Comparison of ENCODE assay signal across 3 cellular contexts in the genomic region with DNA sequence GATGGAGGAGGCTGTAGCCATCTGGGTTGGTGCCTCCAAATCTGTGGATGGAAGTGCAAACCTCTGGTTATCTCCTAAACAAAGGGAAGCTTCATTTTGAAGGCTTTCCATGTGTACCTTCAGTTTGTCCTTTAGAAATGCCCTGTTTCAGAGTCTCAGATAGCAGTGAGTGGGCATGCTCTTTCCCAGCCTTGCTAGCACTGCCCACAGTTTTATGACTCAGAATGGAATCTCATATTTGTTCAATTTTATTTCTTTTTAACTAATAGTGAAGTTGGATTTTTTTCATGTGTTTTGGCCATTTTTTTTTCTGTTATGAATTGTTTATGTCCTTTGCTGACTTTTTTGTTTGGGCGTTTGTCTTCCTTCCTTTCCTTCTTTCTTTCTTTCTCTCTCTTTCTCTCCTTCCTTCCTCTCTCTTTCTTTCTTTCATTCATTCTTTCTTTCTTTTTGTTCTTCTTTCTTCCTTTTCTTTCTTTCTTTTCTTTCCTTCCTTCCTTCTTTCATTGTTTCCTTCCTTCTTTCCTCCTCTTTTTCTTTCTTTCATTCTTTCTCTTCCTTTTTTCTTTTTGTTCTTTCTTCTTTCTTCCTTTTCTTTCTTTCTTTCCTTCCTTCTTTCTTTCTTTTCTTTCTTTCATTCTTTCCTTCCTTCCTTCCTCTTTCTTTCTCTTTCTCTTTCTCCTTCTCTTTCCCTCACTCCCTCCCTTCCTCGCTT.
TF ChIP-seq lines count a peak whose summit lies in the region.

No MANE protein-coding gene starts in this region.

TF ChIP-seq in SK-N-SH treated with all-trans-retinoic acid at 6 μM for 48 hours, 23 proteins besides CTCF, POLR2A, EP300 and RAD21 (continues in another document):
- TF ChIP-seq, protein P1, sequence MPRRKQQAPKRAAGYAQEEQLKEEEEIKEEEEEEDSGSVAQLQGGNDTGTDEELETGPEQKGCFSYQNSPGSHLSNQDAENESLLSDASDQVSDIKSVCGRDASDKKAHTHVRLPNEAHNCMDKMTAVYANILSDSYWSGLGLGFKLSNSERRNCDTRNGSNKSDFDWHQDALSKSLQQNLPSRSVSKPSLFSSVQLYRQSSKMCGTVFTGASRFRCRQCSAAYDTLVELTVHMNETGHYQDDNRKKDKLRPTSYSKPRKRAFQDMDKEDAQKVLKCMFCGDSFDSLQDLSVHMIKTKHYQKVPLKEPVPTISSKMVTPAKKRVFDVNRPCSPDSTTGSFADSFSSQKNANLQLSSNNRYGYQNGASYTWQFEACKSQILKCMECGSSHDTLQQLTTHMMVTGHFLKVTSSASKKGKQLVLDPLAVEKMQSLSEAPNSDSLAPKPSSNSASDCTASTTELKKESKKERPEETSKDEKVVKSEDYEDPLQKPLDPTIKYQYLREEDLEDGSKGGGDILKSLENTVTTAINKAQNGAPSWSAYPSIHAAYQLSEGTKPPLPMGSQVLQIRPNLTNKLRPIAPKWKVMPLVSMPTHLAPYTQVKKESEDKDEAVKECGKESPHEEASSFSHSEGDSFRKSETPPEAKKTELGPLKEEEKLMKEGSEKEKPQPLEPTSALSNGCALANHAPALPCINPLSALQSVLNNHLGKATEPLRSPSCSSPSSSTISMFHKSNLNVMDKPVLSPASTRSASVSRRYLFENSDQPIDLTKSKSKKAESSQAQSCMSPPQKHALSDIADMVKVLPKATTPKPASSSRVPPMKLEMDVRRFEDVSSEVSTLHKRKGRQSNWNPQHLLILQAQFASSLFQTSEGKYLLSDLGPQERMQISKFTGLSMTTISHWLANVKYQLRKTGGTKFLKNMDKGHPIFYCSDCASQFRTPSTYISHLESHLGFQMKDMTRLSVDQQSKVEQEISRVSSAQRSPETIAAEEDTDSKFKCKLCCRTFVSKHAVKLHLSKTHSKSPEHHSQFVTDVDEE (CRISPR knock-in tag; IDR thresholded peaks at IDR 0.05) = no peak
- TF ChIP-seq PPARA (CRISPR knock-in tag; IDR thresholded peaks at IDR 0.05; ENCODE audit: borderline replicate concordance) (no peak), ESRRG (CRISPR knock-in tag; IDR thresholded peaks at IDR 0.05) (no peak), ZNF8 (CRISPR knock-in tag; IDR thresholded peaks at IDR 0.05) (no peak), OSR1 (CRISPR knock-in tag; IDR thresholded peaks at IDR 0.05) (no peak), ISL1 (CRISPR knock-in tag; IDR thresholded peaks at IDR 0.05) (no peak), ZNF565 (CRISPR knock-in tag; conservative IDR thresholded peaks at IDR 0.05; ENCODE audit: low read depth) (no peak), RARB (CRISPR knock-in tag; IDR thresholded peaks at IDR 0.05) (no peak)
- TF ChIP-seq, protein P2, sequence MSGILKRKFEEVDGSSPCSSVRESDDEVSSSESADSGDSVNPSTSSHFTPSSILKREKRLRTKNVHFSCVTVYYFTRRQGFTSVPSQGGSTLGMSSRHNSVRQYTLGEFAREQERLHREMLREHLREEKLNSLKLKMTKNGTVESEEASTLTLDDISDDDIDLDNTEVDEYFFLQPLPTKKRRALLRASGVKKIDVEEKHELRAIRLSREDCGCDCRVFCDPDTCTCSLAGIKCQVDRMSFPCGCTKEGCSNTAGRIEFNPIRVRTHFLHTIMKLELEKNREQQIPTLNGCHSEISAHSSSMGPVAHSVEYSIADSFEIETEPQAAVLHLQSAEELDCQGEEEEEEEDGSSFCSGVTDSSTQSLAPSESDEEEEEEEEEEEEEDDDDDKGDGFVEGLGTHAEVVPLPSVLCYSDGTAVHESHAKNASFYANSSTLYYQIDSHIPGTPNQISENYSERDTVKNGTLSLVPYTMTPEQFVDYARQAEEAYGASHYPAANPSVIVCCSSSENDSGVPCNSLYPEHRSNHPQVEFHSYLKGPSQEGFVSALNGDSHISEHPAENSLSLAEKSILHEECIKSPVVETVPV (CRISPR knock-in tag; IDR thresholded peaks at IDR 0.05) = no peak
- TF ChIP-seq, protein P3, sequence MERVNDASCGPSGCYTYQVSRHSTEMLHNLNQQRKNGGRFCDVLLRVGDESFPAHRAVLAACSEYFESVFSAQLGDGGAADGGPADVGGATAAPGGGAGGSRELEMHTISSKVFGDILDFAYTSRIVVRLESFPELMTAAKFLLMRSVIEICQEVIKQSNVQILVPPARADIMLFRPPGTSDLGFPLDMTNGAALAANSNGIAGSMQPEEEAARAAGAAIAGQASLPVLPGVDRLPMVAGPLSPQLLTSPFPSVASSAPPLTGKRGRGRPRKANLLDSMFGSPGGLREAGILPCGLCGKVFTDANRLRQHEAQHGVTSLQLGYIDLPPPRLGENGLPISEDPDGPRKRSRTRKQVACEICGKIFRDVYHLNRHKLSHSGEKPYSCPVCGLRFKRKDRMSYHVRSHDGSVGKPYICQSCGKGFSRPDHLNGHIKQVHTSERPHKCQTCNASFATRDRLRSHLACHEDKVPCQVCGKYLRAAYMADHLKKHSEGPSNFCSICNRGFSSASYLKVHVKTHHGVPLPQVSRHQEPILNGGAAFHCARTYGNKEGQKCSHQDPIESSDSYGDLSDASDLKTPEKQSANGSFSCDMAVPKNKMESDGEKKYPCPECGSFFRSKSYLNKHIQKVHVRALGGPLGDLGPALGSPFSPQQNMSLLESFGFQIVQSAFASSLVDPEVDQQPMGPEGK (CRISPR knock-in tag; IDR thresholded peaks at IDR 0.05; ENCODE audit: borderline replicate concordance) = no peak

TF ChIP-seq in SK-N-SH, 30 proteins besides CTCF, POLR2A, EP300 and RAD21 (continues in another document):
- TF ChIP-seq ELF1 (IDR thresholded peaks at IDR 0.05) = no peak
- TF ChIP-seq, protein P4, sequence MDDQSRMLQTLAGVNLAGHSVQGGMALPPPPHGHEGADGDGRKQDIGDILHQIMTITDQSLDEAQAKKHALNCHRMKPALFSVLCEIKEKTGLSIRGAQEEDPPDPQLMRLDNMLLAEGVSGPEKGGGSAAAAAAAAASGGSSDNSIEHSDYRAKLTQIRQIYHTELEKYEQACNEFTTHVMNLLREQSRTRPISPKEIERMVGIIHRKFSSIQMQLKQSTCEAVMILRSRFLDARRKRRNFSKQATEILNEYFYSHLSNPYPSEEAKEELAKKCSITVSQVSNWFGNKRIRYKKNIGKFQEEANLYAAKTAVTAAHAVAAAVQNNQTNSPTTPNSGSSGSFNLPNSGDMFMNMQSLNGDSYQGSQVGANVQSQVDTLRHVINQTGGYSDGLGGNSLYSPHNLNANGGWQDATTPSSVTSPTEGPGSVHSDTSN (IDR thresholded peaks at IDR 0.05) = no peak
- TF ChIP-seq, protein P5, sequence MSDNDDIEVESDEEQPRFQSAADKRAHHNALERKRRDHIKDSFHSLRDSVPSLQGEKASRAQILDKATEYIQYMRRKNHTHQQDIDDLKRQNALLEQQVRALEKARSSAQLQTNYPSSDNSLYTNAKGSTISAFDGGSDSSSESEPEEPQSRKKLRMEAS (IDR thresholded peaks at IDR 0.05; ENCODE audit: low read depth) = no peak
- TF ChIP-seq TAF1 (IDR thresholded peaks at IDR 0.05; ENCODE audit: borderline replicate concordance, low read depth, low read length) = no peak
- TF ChIP-seq POLR2AphosphoS5 (IDR thresholded peaks at IDR 0.05; ENCODE audit: low read depth, low read length) = no peak
- TF ChIP-seq TCF12 (IDR thresholded peaks at IDR 0.05) = no peak
- TF ChIP-seq, protein P6, sequence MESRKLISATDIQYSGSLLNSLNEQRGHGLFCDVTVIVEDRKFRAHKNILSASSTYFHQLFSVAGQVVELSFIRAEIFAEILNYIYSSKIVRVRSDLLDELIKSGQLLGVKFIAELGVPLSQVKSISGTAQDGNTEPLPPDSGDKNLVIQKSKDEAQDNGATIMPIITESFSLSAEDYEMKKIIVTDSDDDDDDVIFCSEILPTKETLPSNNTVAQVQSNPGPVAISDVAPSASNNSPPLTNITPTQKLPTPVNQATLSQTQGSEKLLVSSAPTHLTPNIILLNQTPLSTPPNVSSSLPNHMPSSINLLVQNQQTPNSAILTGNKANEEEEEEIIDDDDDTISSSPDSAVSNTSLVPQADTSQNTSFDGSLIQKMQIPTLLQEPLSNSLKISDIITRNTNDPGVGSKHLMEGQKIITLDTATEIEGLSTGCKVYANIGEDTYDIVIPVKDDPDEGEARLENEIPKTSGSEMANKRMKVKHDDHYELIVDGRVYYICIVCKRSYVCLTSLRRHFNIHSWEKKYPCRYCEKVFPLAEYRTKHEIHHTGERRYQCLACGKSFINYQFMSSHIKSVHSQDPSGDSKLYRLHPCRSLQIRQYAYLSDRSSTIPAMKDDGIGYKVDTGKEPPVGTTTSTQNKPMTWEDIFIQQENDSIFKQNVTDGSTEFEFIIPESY (IDR thresholded peaks at IDR 0.05; ENCODE audit: borderline replicate concordance, low read depth) = no peak
- no peak for TF ChIP-seq FOXJ3 (CRISPR knock-in tag; IDR thresholded peaks at IDR 0.05)
- no peak for TF ChIP-seq SMC3 (IDR thresholded peaks at IDR 0.05; ENCODE audit: low read depth, low read length)
- no peak for TF ChIP-seq RFX5 (IDR thresholded peaks at IDR 0.05; ENCODE audit: low read length)
- no peak for TF ChIP-seq RXRA (IDR thresholded peaks at IDR 0.05; ENCODE audit: borderline replicate concordance, low read depth)
- TF ChIP-seq, protein P7, sequence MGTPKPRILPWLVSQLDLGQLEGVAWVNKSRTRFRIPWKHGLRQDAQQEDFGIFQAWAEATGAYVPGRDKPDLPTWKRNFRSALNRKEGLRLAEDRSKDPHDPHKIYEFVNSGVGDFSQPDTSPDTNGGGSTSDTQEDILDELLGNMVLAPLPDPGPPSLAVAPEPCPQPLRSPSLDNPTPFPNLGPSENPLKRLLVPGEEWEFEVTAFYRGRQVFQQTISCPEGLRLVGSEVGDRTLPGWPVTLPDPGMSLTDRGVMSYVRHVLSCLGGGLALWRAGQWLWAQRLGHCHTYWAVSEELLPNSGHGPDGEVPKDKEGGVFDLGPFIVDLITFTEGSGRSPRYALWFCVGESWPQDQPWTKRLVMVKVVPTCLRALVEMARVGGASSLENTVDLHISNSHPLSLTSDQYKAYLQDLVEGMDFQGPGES (IDR thresholded peaks at IDR 0.05; ENCODE audit: low read depth, low read length) = no peak
- TF ChIP-seq RCOR1 (IDR thresholded peaks at IDR 0.05; ENCODE audit: low read length) = no peak
- no peak for TF ChIP-seq FOSL2 (IDR thresholded peaks at IDR 0.05; ENCODE audit: borderline replicate concordance, low read depth)
- no peak for TF ChIP-seq CHD2 (IDR thresholded peaks at IDR 0.05; ENCODE audit: low read length, partially characterized antibody)
- no peak for TF ChIP-seq JUND (IDR thresholded peaks at IDR 0.05)
- TF ChIP-seq GABPA (IDR thresholded peaks at IDR 0.05; ENCODE audit: low read depth) = no peak
- no peak for TF ChIP-seq MEF2A (IDR thresholded peaks at IDR 0.05; ENCODE audit: borderline replicate concordance, low read depth)

TF ChIP-seq in GM12878, 131 proteins besides CTCF, POLR2A, EP300 and RAD21:
- peak in 1 of 2 experiments; percentile 94; a peak in 2 of 4 replicates for TF ChIP-seq ETV6 (conservative IDR thresholded peaks at IDR 0.05 in 1 of 2, IDR thresholded peaks at IDR 0.05 in 1 of 2; ENCODE audit: borderline replicate concordance in 1 of 2, low read depth in 1 of 2)
- TF ChIP-seq SRF (IDR thresholded peaks at IDR 0.05; ENCODE audit: low read depth in 2 of 2, low read length in 2 of 2) = no peak
- TF ChIP-seq TCF3 (IDR thresholded peaks at IDR 0.05; ENCODE audit: borderline replicate concordance, insufficient read depth, low read depth, low read length) = no peak
- TF ChIP-seq, protein P8, sequence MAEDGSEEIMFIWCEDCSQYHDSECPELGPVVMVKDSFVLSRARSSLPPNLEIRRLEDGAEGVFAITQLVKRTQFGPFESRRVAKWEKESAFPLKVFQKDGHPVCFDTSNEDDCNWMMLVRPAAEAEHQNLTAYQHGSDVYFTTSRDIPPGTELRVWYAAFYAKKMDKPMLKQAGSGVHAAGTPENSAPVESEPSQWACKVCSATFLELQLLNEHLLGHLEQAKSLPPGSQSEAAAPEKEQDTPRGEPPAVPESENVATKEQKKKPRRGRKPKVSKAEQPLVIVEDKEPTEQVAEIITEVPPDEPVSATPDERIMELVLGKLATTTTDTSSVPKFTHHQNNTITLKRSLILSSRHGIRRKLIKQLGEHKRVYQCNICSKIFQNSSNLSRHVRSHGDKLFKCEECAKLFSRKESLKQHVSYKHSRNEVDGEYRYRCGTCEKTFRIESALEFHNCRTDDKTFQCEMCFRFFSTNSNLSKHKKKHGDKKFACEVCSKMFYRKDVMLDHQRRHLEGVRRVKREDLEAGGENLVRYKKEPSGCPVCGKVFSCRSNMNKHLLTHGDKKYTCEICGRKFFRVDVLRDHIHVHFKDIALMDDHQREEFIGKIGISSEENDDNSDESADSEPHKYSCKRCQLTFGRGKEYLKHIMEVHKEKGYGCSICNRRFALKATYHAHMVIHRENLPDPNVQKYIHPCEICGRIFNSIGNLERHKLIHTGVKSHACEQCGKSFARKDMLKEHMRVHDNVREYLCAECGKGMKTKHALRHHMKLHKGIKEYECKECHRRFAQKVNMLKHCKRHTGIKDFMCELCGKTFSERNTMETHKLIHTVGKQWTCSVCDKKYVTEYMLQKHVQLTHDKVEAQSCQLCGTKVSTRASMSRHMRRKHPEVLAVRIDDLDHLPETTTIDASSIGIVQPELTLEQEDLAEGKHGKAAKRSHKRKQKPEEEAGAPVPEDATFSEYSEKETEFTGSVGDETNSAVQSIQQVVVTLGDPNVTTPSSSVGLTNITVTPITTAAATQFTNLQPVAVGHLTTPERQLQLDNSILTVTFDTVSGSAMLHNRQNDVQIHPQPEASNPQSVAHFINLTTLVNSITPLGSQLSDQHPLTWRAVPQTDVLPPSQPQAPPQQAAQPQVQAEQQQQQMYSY (CRISPR knock-in tag; IDR thresholded peaks at IDR 0.05) = no peak
- TF ChIP-seq KAT2A (conservative IDR thresholded peaks at IDR 0.05; ENCODE audit: control insufficient read depth, low read depth, low read length) = no peak
- no peak for TF ChIP-seq SREBF2 (IDR thresholded peaks at IDR 0.05; ENCODE audit: low read length)
- peak; percentile 69 for TF ChIP-seq NBN (IDR thresholded peaks at IDR 0.05)
- TF ChIP-seq RUNX3 (IDR thresholded peaks at IDR 0.05; ENCODE audit: low read length) = 0 out of 2 replicates have a peak, but pooled peaks have one; percentile 13
- TF ChIP-seq ATF7 (IDR thresholded peaks at IDR 0.05; ENCODE audit: low read depth) = 0 out of 2 replicates have a peak, but pooled peaks have one; percentile 28
- peak; percentile 61 for TF ChIP-seq JUNB (IDR thresholded peaks at IDR 0.05)
- TF ChIP-seq EZH2 (IDR thresholded peaks at IDR 0.05; ENCODE audit: borderline replicate concordance, control insufficient read depth, low read depth, low read length) = no peak
- TF ChIP-seq EGR1 (IDR thresholded peaks at IDR 0.05; ENCODE audit: borderline replicate concordance in 1 of 2, low read depth in 2 of 2, low read length in 2 of 2) = 0 out of 3 replicates have a peak, but pooled peaks of 1 of the 2 experiments have one; percentile 13
- TF ChIP-seq MTA2 (IDR thresholded peaks at IDR 0.05; ENCODE audit: low read depth) = 0 out of 2 replicates have a peak, but pooled peaks have one; percentile 19
